In genomic region chr9:121788686-121789366, GRCh38 we compare ENCODE assay signal across 24 cellular contexts.
DNase-seq lines count a peak whose midpoint lies in the region; ATAC-seq and TF ChIP-seq lines count a peak whose summit lies in the region.
"Had no signal": no experiment of that assay in that cellular context is flagged by ENCODE, and none has a peak within 500 bp of the region (broad histone marks: within the 10 kb centered on the region; RNA-seq: fewer than 3 reads in every experiment).

No MANE protein-coding gene starts in this region.

- H2AK5ac ChIP-seq in trophoblast cell (ENCODE audit: low read length) = no peak overlapping the region

- peak; percentile 55 for ATAC-seq in RWPE2 (ENCODE audit: low read depth)
- ATAC-seq: left ventricle myocardium superior; naive thymus-derived CD4-positive, alpha-beta T cell had no signal

- H3K9ac ChIP-seq in trophoblast cell (ENCODE audit: low read length) = no peak overlapping the region

- no TSS peak for BruUV-seq in Calu3 (replicated peaks; lab: Mats Ljungman, UMichigan)

- H2BK5ac ChIP-seq in trophoblast cell (ENCODE audit: low read depth, low read length, poor library complexity) = no peak overlapping the region

- H3K23ac ChIP-seq in trophoblast cell (ENCODE audit: low read length) = no peak overlapping the region

- H3K79me1 ChIP-seq in trophoblast cell (ENCODE audit: low read length) = no peaks in the 10 kb centered on the region

- H4K8ac ChIP-seq in trophoblast cell (ENCODE audit: low read depth, low read length) = no peak overlapping the region

- H2BK12ac ChIP-seq in trophoblast cell (ENCODE audit: low read length) = no peak overlapping the region

- H3K36me3 ChIP-seq in RWPE2 (ENCODE audit: low read depth) (peaks cover 7% of the 10 kb centered on the region; the same call in 1 of the 2 replicates), trophoblast cell (ENCODE audit: control insufficient read depth in 1 of 2, insufficient read depth in 2 of 2, low read length in 2 of 2) (peaks cover 13 to 17% of the 10 kb centered on the region in 2 experiments)

- DNase-seq in Calu3 = no peak
- DNase-seq in RWPE2 (ENCODE audit: low spot score) = no peak
- DNase-seq in glutamatergic neuron = no peak
- no peak for DNase-seq in trophoblast cell
- no peak for DNase-seq in activated naive CD4-positive, alpha-beta T cell treated with anti-CD3 and anti-CD28 coated beads, Interleukin-2, amount 50 U/mL, for 16 hours
- DNase-seq in ureter (ENCODE audit: low spot score) = no peak
- no peak for DNase-seq in DMS53 treated with DMSO at 0.1 percent for 48 hours (lab: John Stamatoyannopoulos, UW; ENCODE audit: unreplicated experiment)
- DNase-seq: activated CD4-positive, alpha-beta T cell treated with anti-CD3 and anti-CD28 coated beads for 4 hours; activated CD8-positive, alpha-beta memory T cell treated with anti-CD3 and anti-CD28 coated beads for 24 hours; activated effector memory CD4-positive, alpha-beta T cell treated with Interleukin-2 at 50 U/mL for 16 hours; activated naive CD8-positive, alpha-beta T cell treated with anti-CD3 and anti-CD28 coated beads for 36 hours; anterior cingulate cortex; BE2C; DMS53; KBM-7; left ventricle myocardium superior; naive thymus-derived CD4-positive, alpha-beta T cell; NCI-H1092 treated with DMSO at 0.1 percent for 48 hours; NCI-H1694 treated with DMSO at 0.1 percent for 48 hours; NCI-H82; Peyer's patch; stimulated activated naive CD4-positive, alpha-beta T cell had no signal

- CTCF ChIA-PET in Calu3 (lab: Charles Lee) = no interaction called here

- no peak overlapping the region for H4K12ac ChIP-seq in trophoblast cell (ENCODE audit: low read depth, low read length)

- H3K14ac ChIP-seq in trophoblast cell (ENCODE audit: low read length) = no peak overlapping the region

- H3K4me1 Mint-ChIP-seq in Calu3 (ENCODE audit: low read depth, unreplicated experiment) (no peaks in the 10 kb centered on the region), glutamatergic neuron (ENCODE audit: low read depth, unreplicated experiment) (peaks cover 43% of the 10 kb centered on the region)

- H2BK120ac ChIP-seq in trophoblast cell (ENCODE audit: insufficient read depth, low read length, poor library complexity) = no peak overlapping the region

- H3K27me3 ChIP-seq in RWPE2 (ENCODE audit: insufficient read depth, poor library complexity, severe bottlenecking) = no peaks in the 10 kb centered on the region
- H3K27me3 ChIP-seq in trophoblast cell (ENCODE audit: insufficient read depth, low read length) = no peaks in the 10 kb centered on the region
- H3K27me3 ChIP-seq: BE2C, cardiac muscle cell, Peyer's patch had no signal

- no peak overlapping the region for H3K4me3 ChIP-seq in RWPE2 (ENCODE audit: severe bottlenecking)
- no peak overlapping the region for H3K4me3 ChIP-seq in trophoblast cell (ENCODE audit: low read depth, low read length)
- H3K4me3 ChIP-seq: cardiac muscle cell, Peyer's patch had no signal

- H3K36me3 Mint-ChIP-seq in Calu3 (ENCODE audit: insufficient read depth, unreplicated experiment) (peaks cover 14% of the 10 kb centered on the region), glutamatergic neuron (ENCODE audit: unreplicated experiment) (no peaks in the 10 kb centered on the region)
- H3K36me3 Mint-ChIP-seq: activated naive CD8-positive, alpha-beta T cell treated with anti-CD3 and anti-CD28 coated beads for 36 hours; naive thymus-derived CD4-positive, alpha-beta T cell had no signal

- no peaks in the 10 kb centered on the region for H3K9me3 Mint-ChIP-seq in Calu3 (ENCODE audit: low read depth, unreplicated experiment)
- H3K9me3 Mint-ChIP-seq in glutamatergic neuron (ENCODE audit: unreplicated experiment) = peaks cover 13% of the 10 kb centered on the region
- H3K9me3 Mint-ChIP-seq: activated naive CD8-positive, alpha-beta T cell treated with anti-CD3 and anti-CD28 coated beads for 36 hours; naive thymus-derived CD4-positive, alpha-beta T cell had no signal

- H3K4ac ChIP-seq in trophoblast cell (ENCODE audit: low read depth, low read length) = no peak overlapping the region

- H3K27ac ChIP-seq in RWPE2 (ENCODE audit: poor library complexity, severe bottlenecking) (no peak overlapping the region), trophoblast cell (ENCODE audit: low read depth, low read length) (no peak overlapping the region)
- H3K27ac ChIP-seq: cardiac muscle cell, epithelial cell of prostate, Peyer's patch had no signal

- intact Hi-C loops in Calu3 (cut with micrococcal nuclease; ENCODE audit: unreplicated experiment) = no loop called here

- H3K27me3 Mint-ChIP-seq in Calu3 (ENCODE audit: unreplicated experiment) = peaks cover 15% of the 10 kb centered on the region
- peaks cover 11% of the 10 kb centered on the region for H3K27me3 Mint-ChIP-seq in glutamatergic neuron (ENCODE audit: unreplicated experiment)
- H3K27me3 Mint-ChIP-seq: activated naive CD8-positive, alpha-beta T cell treated with anti-CD3 and anti-CD28 coated beads for 36 hours had no signal

- H3K4me3 Mint-ChIP-seq in Calu3 (ENCODE audit: low read depth, unreplicated experiment) = no peak overlapping the region
- peak overlapping the region; percentile 30 for H3K4me3 Mint-ChIP-seq in glutamatergic neuron (ENCODE audit: unreplicated experiment)
- H3K4me3 Mint-ChIP-seq: activated naive CD8-positive, alpha-beta T cell treated with anti-CD3 and anti-CD28 coated beads for 36 hours; naive thymus-derived CD4-positive, alpha-beta T cell had no signal

- TF ChIP-seq CTCF in Calu3 (IDR thresholded peaks at IDR 0.05; ENCODE audit: unreplicated experiment) (no peak), RWPE2 (IDR thresholded peaks at IDR 0.05; ENCODE audit: poor library complexity, severe bottlenecking) (no peak), glutamatergic neuron (IDR thresholded peaks at IDR 0.05; ENCODE audit: partially characterized antibody, unreplicated experiment) (no peak)

- peak overlapping the region; percentile 35 for H2AFZ ChIP-seq in trophoblast cell (ENCODE audit: insufficient read depth, low read length, poor library complexity)

- H3K4me2 ChIP-seq in trophoblast cell (ENCODE audit: low read length) = peak overlapping the region; percentile 41

- 100% methylated on average over 7 of the region's 15 CpGs for WGBS in trophoblast cell (ENCODE audit: extremely low coverage, insufficient coverage, insufficient read length)

- H3K27ac Mint-ChIP-seq in Calu3 (ENCODE audit: unreplicated experiment) = peak overlapping the region; percentile 6
- H3K27ac Mint-ChIP-seq in glutamatergic neuron (ENCODE audit: unreplicated experiment) = peak overlapping the region; percentile 43
- H3K27ac Mint-ChIP-seq: activated naive CD8-positive, alpha-beta T cell treated with anti-CD3 and anti-CD28 coated beads for 36 hours; naive thymus-derived CD4-positive, alpha-beta T cell had no signal

- no peaks in the 10 kb centered on the region for H3K4me1 ChIP-seq in RWPE2 (ENCODE audit: insufficient read depth, poor library complexity, severe bottlenecking)
- H3K4me1 ChIP-seq in trophoblast cell (ENCODE audit: control insufficient read depth in 1 of 2, insufficient read depth in 2 of 2, low read length in 2 of 2) = peaks cover 10 to 17% of the 10 kb centered on the region in 2 experiments
- H3K4me1 ChIP-seq: Peyer's patch had no signal

- no peaks in the 10 kb centered on the region for H3K79me2 ChIP-seq in trophoblast cell (ENCODE audit: control insufficient read depth, insufficient read depth, low read length, poor library complexity)

- H3K18ac ChIP-seq in trophoblast cell (ENCODE audit: low read length) = no peak overlapping the region

- peak overlapping the region; percentile 54 for H4K91ac ChIP-seq in trophoblast cell (ENCODE audit: low read depth, low read length)

- H3K9me3 ChIP-seq in RWPE2 (ENCODE audit: severe bottlenecking) (no peaks in the 10 kb centered on the region), trophoblast cell (ENCODE audit: insufficient read depth, low read depth, low read length) (no peaks in the 10 kb centered on the region)
- H3K9me3 ChIP-seq: BE2C, Peyer's patch had no signal
